ENCODE assay signal across 8 cellular contexts in the genomic region with DNA sequence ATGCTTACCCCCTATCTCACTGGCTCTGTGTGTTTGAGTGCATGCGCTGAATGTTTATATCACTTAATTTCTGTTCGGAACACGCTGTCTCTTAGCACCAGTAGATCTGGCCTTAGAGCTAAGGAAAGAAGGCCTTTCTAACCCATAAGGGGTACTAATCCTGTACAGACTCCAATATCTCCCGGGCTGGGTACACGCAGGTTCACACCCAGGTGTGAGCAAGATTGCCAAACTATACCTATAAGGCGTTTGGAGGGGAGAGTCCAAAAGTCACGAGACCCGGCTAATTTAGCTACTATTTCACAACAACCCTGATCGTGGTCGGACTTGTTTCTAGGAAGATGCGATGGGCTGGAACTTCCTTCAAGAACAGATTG. TPM values are rescaled to one million over a fixed set of nuclear protein-coding genes. Genes with fewer than 3 reads are reported as not detected.
DNase-seq lines count a peak whose midpoint lies in the region; ATAC-seq and TF ChIP-seq lines count a peak whose summit lies in the region.

No MANE protein-coding gene starts in this region.

- peaks cover 19% of the 10 kb centered on the region for H3K36me3 Mint-ChIP-seq in Calu3 (ENCODE audit: insufficient read depth, unreplicated experiment)
- H3K36me3 Mint-ChIP-seq in activated T-helper 17 cell treated with anti-CD3 and anti-CD28 coated beads, Interleukin-2, amount 50 U/mL, for 72 hours (ENCODE audit: low read depth) = peaks cover 31% of the 10 kb centered on the region

- TF ChIP-seq POLR2A in thyroid gland (IDR thresholded peaks at IDR 0.05) = no peak

- H3K27ac Mint-ChIP-seq in Calu3 (ENCODE audit: unreplicated experiment) = peak overlapping the region; percentile 45
- H3K27ac Mint-ChIP-seq in activated T-helper 17 cell treated with anti-CD3 and anti-CD28 coated beads, Interleukin-2, amount 50 U/mL, for 72 hours = peak overlapping the region; percentile 91

- TSS peak; percentile 89 for BruUV-seq in Calu3 (replicated peaks; lab: Mats Ljungman, UMichigan)

- TF ChIP-seq CTCF in Calu3 (IDR thresholded peaks at IDR 0.05; ENCODE audit: unreplicated experiment) = no peak
- TF ChIP-seq CTCF in kidney epithelial cell (IDR thresholded peaks at IDR 0.05; ENCODE audit: insufficient read depth, low read length, poor library complexity, severe bottlenecking) = no peak
- no peak for TF ChIP-seq CTCF in thyroid gland (IDR thresholded peaks at IDR 0.05)

- peaks cover 7% of the 10 kb centered on the region for H3K9me3 Mint-ChIP-seq in Calu3 (ENCODE audit: low read depth, unreplicated experiment)
- no peaks in the 10 kb centered on the region for H3K9me3 Mint-ChIP-seq in activated T-helper 17 cell treated with anti-CD3 and anti-CD28 coated beads, Interleukin-2, amount 50 U/mL, for 72 hours

- no peaks in the 10 kb centered on the region for H3K9me3 ChIP-seq in thyroid gland

- peak overlapping the region in 2 of 3 donors; percentile 95 to 96 for H3K27ac ChIP-seq in thyroid gland

- H3K4me1 Mint-ChIP-seq in Calu3 (ENCODE audit: low read depth, unreplicated experiment) = peaks cover 27% of the 10 kb centered on the region
- H3K4me1 Mint-ChIP-seq in activated T-helper 17 cell treated with anti-CD3 and anti-CD28 coated beads, Interleukin-2, amount 50 U/mL, for 72 hours = peaks cover 9% of the 10 kb centered on the region

- H3K27me3 ChIP-seq in kidney epithelial cell (ENCODE audit: control insufficient read depth, insufficient read depth, low read length) (no peaks in the 10 kb centered on the region), thyroid gland (no peaks in the 10 kb centered on the region)

- CTCF ChIA-PET in Calu3 (lab: Charles Lee) = no interaction called here

- peak overlapping the region; percentile 71 for H3K4me3 ChIP-seq in kidney epithelial cell (ENCODE audit: low read depth, low read length)
- H3K4me3 ChIP-seq in thyroid gland (replicated peaks in 1 of 3) = peak overlapping the region; percentile 87 to 93 (median 88)

- peak; percentile 1 for ATAC-seq in HG02885 (IDR thresholded peaks at IDR 0.05; ENCODE audit: poor library complexity, unreplicated experiment)
- ATAC-seq in activated T-helper 17 cell treated with anti-CD3 and anti-CD28 coated beads, Interleukin-2, amount 50 U/mL, for 72 hours (replicated peaks) = no peak

- 23 to 25% methylated on average over 11 of the region's 11 CpGs for WGBS in thyroid gland, 2 donors

- H3K4me1 ChIP-seq in thyroid gland = peaks cover 8% of the 10 kb centered on the region in 2 donors

- no peak for DNase-seq in Calu3
- DNase-seq in kidney epithelial cell (ENCODE audit: low read depth) = no peak
- no peak for DNase-seq in thyroid gland
- no peak for DNase-seq in UCSD-AML1 (lab: John Stamatoyannopoulos, UW; ENCODE audit: unreplicated experiment)
- DNase-seq in NCI-H2029 (lab: John Stamatoyannopoulos, UW) = no peak
- no peak for DNase-seq in NCI-H128 (lab: John Stamatoyannopoulos, UW; ENCODE audit: unreplicated experiment)

- H3K4me3 Mint-ChIP-seq in Calu3 (ENCODE audit: low read depth, unreplicated experiment) = peak overlapping the region; percentile 90
- peak overlapping the region; percentile 93 for H3K4me3 Mint-ChIP-seq in activated T-helper 17 cell treated with anti-CD3 and anti-CD28 coated beads, Interleukin-2, amount 50 U/mL, for 72 hours

- no peaks in the 10 kb centered on the region for H3K27me3 Mint-ChIP-seq in Calu3 (ENCODE audit: unreplicated experiment)
- no peaks in the 10 kb centered on the region for H3K27me3 Mint-ChIP-seq in activated T-helper 17 cell treated with anti-CD3 and anti-CD28 coated beads, Interleukin-2, amount 50 U/mL, for 72 hours

- intact Hi-C loops in Calu3 (cut with micrococcal nuclease; ENCODE audit: unreplicated experiment) (no loop called here), thyroid gland (cut with DNase I) (no loop called here)

- H3K36me3 ChIP-seq in kidney epithelial cell (ENCODE audit: control insufficient read depth, insufficient read depth, low read length) (peaks cover 1% of the 10 kb centered on the region), thyroid gland (no peaks in the 10 kb centered on the region)

RNA-seq across cellular contexts. Expression of a gene that starts 0.7 kb away (rescaled TPM):
- 15.4 and 15.9 TPM in 2 replicates for total RNA-seq in Calu3 (2022)
- 10 to 100 TPM; 10.9 to 32.1 TPM for total RNA-seq in activated T-helper 17 cell treated with anti-CD3 and anti-CD28 coated beads, Interleukin-2, amount 50 U/mL, for 72 hours
- total RNA-seq in kidney epithelial cell = 6.8 and 7.9 TPM in 2 replicates
- 10 to 100 TPM in 1 of 4 donors, 1 to 10 TPM in 3; 2.7 to 15.0 (median 3.6) TPM for total RNA-seq in thyroid gland
